17 cellular contexts compared by ENCODE assay signal in the genomic region with DNA sequence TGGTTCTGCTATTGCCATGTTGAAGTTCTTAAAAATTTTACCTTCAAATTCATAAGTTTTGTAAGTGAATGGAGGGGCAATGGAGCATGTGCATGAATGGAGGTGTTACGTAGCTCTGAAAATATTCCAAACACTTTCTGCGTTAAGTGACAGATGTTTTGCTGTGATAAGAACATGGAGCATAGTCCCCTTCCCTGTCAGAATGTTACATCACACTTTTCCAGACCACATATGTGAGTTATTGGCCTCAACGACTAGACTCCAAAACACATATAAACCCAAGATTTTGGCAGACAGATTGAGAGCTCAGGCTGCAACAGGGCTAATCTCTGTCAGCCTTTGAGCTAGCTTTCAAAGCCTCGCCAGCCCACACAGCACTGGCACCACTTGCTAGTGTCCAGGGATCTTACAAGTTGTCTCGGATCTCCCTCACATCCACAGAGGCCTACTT. TPM values are rescaled to one million over a fixed set of nuclear protein-coding genes. Genes with fewer than 3 reads are reported as not detected.
DNase-seq lines count a peak whose midpoint lies in the region; ATAC-seq, FAIRE-seq and TF ChIP-seq lines count a peak whose summit lies in the region.
"Had no signal": no experiment of that assay in that cellular context is flagged by ENCODE, and none has a peak within 500 bp of the region (broad histone marks: within the 10 kb centered on the region; RNA-seq: fewer than 3 reads in every experiment).

No MANE protein-coding gene starts in this region.

- WGBS in trophoblast cell (ENCODE audit: extremely low coverage, insufficient coverage, insufficient read length) = no CpG with 5 or more reads among the region's 5 CpGs

- DNase-seq in EH (ENCODE audit: low read depth) = peak; percentile 14
- DNase-seq in OCI-M1 (lab: John Stamatoyannopoulos, UW) = peak; percentile 92
- peak; percentile 26 to 47 for DNase-seq in dermis microvascular lymphatic vessel endothelial cell (ENCODE audit: low read depth in 2 of 2)
- DNase-seq in trophoblast cell = peak; percentile 32 to 82
- DNase-seq in kidney = no peak
- no peak for DNase-seq in GM10248 (ENCODE audit: extremely low spot score)
- DNase-seq: C1 segment of cervical spinal cord; CD4-positive, alpha-beta T cell; DMS79; EL had no signal

- no peak overlapping the region for H3K4me2 ChIP-seq in trophoblast cell (ENCODE audit: low read length)

- H2AFZ ChIP-seq in trophoblast cell (ENCODE audit: insufficient read depth, low read length, poor library complexity) = no peak overlapping the region

- H3K27me3 ChIP-seq in trophoblast cell (ENCODE audit: insufficient read depth, low read length) = no peaks in the 10 kb centered on the region

- H3K9ac ChIP-seq in trophoblast cell (ENCODE audit: low read length) (no peak overlapping the region), kidney (ENCODE audit: low read length in 2 of 2) (no peak overlapping the region)

- H3K4me3 ChIP-seq in trophoblast cell (ENCODE audit: low read depth, low read length) = no peak overlapping the region
- no peak overlapping the region for H3K4me3 ChIP-seq in kidney (ENCODE audit: low read length in 2 of 2)
- H3K4me3 ChIP-seq: HAP-1 had no signal

- no peak overlapping the region for H4K12ac ChIP-seq in trophoblast cell (ENCODE audit: low read depth, low read length)

- H3K27ac ChIP-seq in trophoblast cell (ENCODE audit: low read depth, low read length) (no peak overlapping the region), kidney (ENCODE audit: low read depth in 2 of 2, low read length in 2 of 2) (no peak overlapping the region)

- H3K4ac ChIP-seq in trophoblast cell (ENCODE audit: low read depth, low read length) = no peak overlapping the region

- no peaks in the 10 kb centered on the region for H3K4me1 ChIP-seq in trophoblast cell (ENCODE audit: control insufficient read depth in 1 of 2, insufficient read depth in 2 of 2, low read length in 2 of 2)
- no peaks in the 10 kb centered on the region for H3K4me1 ChIP-seq in kidney (ENCODE audit: control insufficient read depth in 1 of 2, insufficient read depth in 1 of 2, low read depth in 1 of 2, low read length in 2 of 2)
- H3K4me1 ChIP-seq: HAP-1 had no signal

- H3K36me3 ChIP-seq in trophoblast cell (ENCODE audit: control insufficient read depth in 1 of 2, insufficient read depth in 2 of 2, low read length in 2 of 2) (no peaks in the 10 kb centered on the region), kidney (ENCODE audit: control insufficient read depth in 1 of 2, insufficient read depth in 2 of 2, low read length in 2 of 2) (no peaks in the 10 kb centered on the region)
- H3K36me3 ChIP-seq: HAP-1 had no signal

- no peaks in the 10 kb centered on the region for H3K79me1 ChIP-seq in trophoblast cell (ENCODE audit: low read length)

- no peaks in the 10 kb centered on the region for H3K9me3 ChIP-seq in trophoblast cell (ENCODE audit: insufficient read depth, low read depth, low read length)
- no peaks in the 10 kb centered on the region for H3K9me3 ChIP-seq in kidney (ENCODE audit: control insufficient read depth in 1 of 2, low read length in 2 of 2)
- H3K9me3 ChIP-seq: HAP-1 had no signal

- no peak overlapping the region for H3K14ac ChIP-seq in trophoblast cell (ENCODE audit: low read length)

- intact Hi-C loops in kidney (cut with DNase I) = no loop called here

- H3K79me2 ChIP-seq in trophoblast cell (ENCODE audit: control insufficient read depth, insufficient read depth, low read length, poor library complexity) = no peaks in the 10 kb centered on the region

- H4K91ac ChIP-seq in trophoblast cell (ENCODE audit: low read depth, low read length) = no peak overlapping the region

- H3K23ac ChIP-seq in trophoblast cell (ENCODE audit: low read length) = no peak overlapping the region

- no peak overlapping the region for H2BK12ac ChIP-seq in trophoblast cell (ENCODE audit: low read length)

- TF ChIP-seq CTCF in kidney (IDR thresholded peaks at IDR 0.05; ENCODE audit: borderline replicate concordance, extremely low read depth, insufficient read depth) (no peak), GM10248 (IDR thresholded peaks at IDR 0.05; ENCODE audit: control extremely low read depth, extremely low read depth, low read depth, missing control alignments) (no peak)

- no peak overlapping the region for H2BK120ac ChIP-seq in trophoblast cell (ENCODE audit: insufficient read depth, low read length, poor library complexity)

- POLR2A ChIA-PET in GM10248 (lab: Yijun Ruan, JAX) = no interaction called here

- FAIRE-seq in kidney (lab: Jason Lieb, UNC) = no peak
- FAIRE-seq: G401.6, GM12892, GM19239, H1, HTR-8/SVneo had no signal

- no peak overlapping the region for H2AK5ac ChIP-seq in trophoblast cell (ENCODE audit: low read length)

- no peak overlapping the region for H3K18ac ChIP-seq in trophoblast cell (ENCODE audit: low read length)

- no peak for ATAC-seq in HG02571 (IDR thresholded peaks at IDR 0.05; ENCODE audit: unreplicated experiment)

- H2BK5ac ChIP-seq in trophoblast cell (ENCODE audit: low read depth, low read length, poor library complexity) = no peak overlapping the region

- CTCF ChIA-PET in GM10248 (lab: Yijun Ruan, JAX) = interaction anchor here (0.6 to 1.2 kb wide), 6 partner anchors 10 to 425 kb away, joined by 3 to 4 read pairs (median 3); no protein-coding TSS in a partner anchor

- H4K8ac ChIP-seq in trophoblast cell (ENCODE audit: low read depth, low read length) = no peak overlapping the region

RNA-seq across cellular contexts. Expression of a gene that starts 27.2 kb away (rescaled TPM):
- total RNA-seq in dermis microvascular lymphatic vessel endothelial cell (6.3 and 6.7 TPM in 2 replicates), kidney (33.9 TPM)
- polyA plus RNA-seq in trophoblast cell (2013) = 7.2 and 8.1 TPM in 2 replicates
- polyA plus RNA-seq in kidney (ENCODE audit: insufficient read depth, low read depth, low replicate concordance) = 12.3 TPM

RNA-seq across cellular contexts. Expression of a gene that starts 37.6 kb away (rescaled TPM):
- 14.2 and 14.5 TPM in 2 replicates for total RNA-seq in dermis microvascular lymphatic vessel endothelial cell
- polyA plus RNA-seq in trophoblast cell (2013) = 4.0 and 4.1 TPM in 2 replicates
- 27.2 TPM for total RNA-seq in kidney
- 15.1 TPM for polyA plus RNA-seq in kidney (ENCODE audit: insufficient read depth, low read depth, low replicate concordance)

Comparison
In these comparisons a context has a peak if more than half of its experiments do, and no peak if none do; other contexts are left out.
1. DNase-seq: peak in EH (single experiment), OCI-M1 (single experiment), dermis microvascular lymphatic vessel endothelial cell (2 of 2) and trophoblast cell (2 of 2); none in kidney (single experiment) and GM10248 (single experiment).